1 cellular context compared by ENCODE assay signal in the genomic region with DNA sequence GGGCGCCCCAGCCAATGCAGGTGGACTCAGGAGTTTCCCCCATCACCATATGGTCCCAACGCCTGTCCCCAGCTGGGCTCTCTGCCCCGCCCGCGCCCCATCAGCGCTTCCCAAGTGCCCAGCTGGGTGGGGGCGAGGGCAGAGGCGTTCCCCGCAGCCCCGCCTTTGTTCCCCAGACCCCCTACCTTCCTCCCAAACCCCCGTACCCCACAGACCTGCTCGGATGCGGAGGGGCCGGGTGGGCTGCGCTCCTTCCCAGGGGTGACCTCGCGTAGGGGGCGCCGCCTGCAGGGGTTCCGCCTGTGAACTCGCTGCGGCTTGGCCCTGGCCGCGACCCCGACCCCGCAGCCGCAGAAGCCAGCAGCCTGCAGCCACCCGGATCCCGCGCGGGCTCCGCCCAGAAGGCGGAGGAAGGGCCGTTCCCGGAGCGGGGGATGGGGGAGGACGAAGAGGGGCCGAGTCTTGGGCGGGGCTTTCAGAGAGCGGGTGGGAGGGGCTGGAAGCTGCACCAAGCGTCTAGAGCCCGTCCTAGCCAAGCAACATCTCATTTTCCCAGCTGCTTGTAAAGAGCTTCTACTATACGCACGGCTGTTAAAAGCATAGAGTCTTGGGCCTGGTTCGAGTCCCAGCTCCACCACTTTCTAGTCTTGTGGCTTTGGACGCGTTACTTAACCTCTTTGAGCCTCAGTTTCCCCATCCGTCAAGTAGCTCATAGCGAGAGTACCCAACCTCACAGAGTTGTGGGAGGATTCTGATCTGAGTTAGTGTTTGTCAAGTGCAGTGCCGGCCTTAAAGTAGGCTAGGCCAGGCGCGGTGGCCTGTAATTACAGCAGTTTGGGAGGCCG.
A peak's percentile ranks its signal among the peaks of the same experiment; 100 is the strongest.
TF ChIP-seq lines count a peak whose summit lies in the region.

A gene with protein sequence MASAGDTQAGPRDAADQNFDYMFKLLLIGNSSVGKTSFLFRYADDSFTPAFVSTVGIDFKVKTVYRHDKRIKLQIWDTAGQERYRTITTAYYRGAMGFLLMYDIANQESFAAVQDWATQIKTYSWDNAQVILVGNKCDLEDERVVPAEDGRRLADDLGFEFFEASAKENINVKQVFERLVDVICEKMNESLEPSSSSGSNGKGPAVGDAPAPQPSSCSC (minus strand): TSS at position 404 of the 845 bp plus-strand sequence. CDS start 2,258 bp downstream, outside the sequence.

TF ChIP-seq in K562, 482 proteins besides CTCF, POLR2A, EP300 and RAD21 (continued from another document and continues in another):
- TF ChIP-seq, protein P1, sequence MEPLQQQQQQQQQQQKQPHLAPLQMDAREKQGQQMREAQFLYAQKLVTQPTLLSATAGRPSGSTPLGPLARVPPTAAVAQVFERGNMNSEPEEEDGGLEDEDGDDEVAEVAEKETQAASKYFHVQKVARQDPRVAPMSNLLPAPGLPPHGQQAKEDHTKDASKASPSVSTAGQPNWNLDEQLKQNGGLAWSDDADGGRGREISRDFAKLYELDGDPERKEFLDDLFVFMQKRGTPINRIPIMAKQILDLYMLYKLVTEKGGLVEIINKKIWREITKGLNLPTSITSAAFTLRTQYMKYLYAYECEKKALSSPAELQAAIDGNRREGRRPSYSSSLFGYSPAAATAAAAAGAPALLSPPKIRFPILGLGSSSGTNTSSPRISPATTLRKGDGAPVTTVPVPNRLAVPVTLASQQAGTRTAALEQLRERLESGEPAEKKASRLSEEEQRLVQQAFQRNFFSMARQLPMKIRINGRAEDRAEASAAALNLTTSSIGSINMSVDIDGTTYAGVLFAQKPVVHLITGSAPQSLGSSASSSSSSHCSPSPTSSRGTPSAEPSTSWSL (CRISPR knock-in tag; IDR thresholded peaks at IDR 0.05; ENCODE audit: borderline replicate concordance), result no peak
- TF ChIP-seq ZNF124 (CRISPR knock-in tag; IDR thresholded peaks at IDR 0.05) (no peak), PCBP2 (IDR thresholded peaks at IDR 0.05; ENCODE audit: low read depth, low read length, poor library complexity, severe bottlenecking) (no peak), ZNF134 (CRISPR knock-in tag; conservative IDR thresholded peaks at IDR 0.05) (no peak), LARP7 (IDR thresholded peaks at IDR 0.05) (no peak), GATA2 (CRISPR knock-in tag; IDR thresholded peaks at IDR 0.05) (no peak), ZKSCAN1 (IDR thresholded peaks at IDR 0.05; ENCODE audit: low read depth, low read length) (no peak), STAT5A (IDR thresholded peaks at IDR 0.05; ENCODE audit: borderline replicate concordance, low read length) (no peak), ZNF717 (CRISPR knock-in tag; IDR thresholded peaks at IDR 0.05) (no peak), ZNF224 (CRISPR knock-in tag; IDR thresholded peaks at IDR 0.05) (no peak), JUND (IDR thresholded peaks at IDR 0.05; ENCODE audit: borderline replicate concordance, low read depth, low read length) (0 out of 2 replicates have a peak, but pooled peaks have one; percentile 27), JUND (tag; IDR thresholded peaks at IDR 0.05; ENCODE audit: borderline replicate concordance, low read depth, low read length) (no peak), IFI16 (CRISPR knock-in tag; IDR thresholded peaks at IDR 0.05) (no peak), CBFB (CRISPR knock-in tag; IDR thresholded peaks at IDR 0.05) (no peak), HLTF (IDR thresholded peaks at IDR 0.05) (no peak), ZNF217 (CRISPR knock-in tag; IDR thresholded peaks at IDR 0.05) (no peak), CHD2 (IDR thresholded peaks at IDR 0.05; ENCODE audit: low read depth, low read length) (peak; percentile 49; the same call in 1 of the 2 replicates), SMARCC2 (IDR thresholded peaks at IDR 0.05; ENCODE audit: low read depth) (no peak), ZFX (CRISPR knock-in tag; IDR thresholded peaks at IDR 0.05) (peak; percentile 13; the same call in 1 of the 2 replicates)
- TF ChIP-seq, protein P2, sequence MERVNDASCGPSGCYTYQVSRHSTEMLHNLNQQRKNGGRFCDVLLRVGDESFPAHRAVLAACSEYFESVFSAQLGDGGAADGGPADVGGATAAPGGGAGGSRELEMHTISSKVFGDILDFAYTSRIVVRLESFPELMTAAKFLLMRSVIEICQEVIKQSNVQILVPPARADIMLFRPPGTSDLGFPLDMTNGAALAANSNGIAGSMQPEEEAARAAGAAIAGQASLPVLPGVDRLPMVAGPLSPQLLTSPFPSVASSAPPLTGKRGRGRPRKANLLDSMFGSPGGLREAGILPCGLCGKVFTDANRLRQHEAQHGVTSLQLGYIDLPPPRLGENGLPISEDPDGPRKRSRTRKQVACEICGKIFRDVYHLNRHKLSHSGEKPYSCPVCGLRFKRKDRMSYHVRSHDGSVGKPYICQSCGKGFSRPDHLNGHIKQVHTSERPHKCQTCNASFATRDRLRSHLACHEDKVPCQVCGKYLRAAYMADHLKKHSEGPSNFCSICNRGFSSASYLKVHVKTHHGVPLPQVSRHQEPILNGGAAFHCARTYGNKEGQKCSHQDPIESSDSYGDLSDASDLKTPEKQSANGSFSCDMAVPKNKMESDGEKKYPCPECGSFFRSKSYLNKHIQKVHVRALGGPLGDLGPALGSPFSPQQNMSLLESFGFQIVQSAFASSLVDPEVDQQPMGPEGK (CRISPR knock-in tag; IDR thresholded peaks at IDR 0.05; ENCODE audit: borderline replicate concordance), result no peak
- TF ChIP-seq, protein P3, sequence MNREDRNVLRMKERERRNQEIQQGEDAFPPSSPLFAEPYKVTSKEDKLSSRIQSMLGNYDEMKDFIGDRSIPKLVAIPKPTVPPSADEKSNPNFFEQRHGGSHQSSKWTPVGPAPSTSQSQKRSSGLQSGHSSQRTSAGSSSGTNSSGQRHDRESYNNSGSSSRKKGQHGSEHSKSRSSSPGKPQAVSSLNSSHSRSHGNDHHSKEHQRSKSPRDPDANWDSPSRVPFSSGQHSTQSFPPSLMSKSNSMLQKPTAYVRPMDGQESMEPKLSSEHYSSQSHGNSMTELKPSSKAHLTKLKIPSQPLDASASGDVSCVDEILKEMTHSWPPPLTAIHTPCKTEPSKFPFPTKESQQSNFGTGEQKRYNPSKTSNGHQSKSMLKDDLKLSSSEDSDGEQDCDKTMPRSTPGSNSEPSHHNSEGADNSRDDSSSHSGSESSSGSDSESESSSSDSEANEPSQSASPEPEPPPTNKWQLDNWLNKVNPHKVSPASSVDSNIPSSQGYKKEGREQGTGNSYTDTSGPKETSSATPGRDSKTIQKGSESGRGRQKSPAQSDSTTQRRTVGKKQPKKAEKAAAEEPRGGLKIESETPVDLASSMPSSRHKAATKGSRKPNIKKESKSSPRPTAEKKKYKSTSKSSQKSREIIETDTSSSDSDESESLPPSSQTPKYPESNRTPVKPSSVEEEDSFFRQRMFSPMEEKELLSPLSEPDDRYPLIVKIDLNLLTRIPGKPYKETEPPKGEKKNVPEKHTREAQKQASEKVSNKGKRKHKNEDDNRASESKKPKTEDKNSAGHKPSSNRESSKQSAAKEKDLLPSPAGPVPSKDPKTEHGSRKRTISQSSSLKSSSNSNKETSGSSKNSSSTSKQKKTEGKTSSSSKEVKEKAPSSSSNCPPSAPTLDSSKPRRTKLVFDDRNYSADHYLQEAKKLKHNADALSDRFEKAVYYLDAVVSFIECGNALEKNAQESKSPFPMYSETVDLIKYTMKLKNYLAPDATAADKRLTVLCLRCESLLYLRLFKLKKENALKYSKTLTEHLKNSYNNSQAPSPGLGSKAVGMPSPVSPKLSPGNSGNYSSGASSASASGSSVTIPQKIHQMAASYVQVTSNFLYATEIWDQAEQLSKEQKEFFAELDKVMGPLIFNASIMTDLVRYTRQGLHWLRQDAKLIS (CRISPR knock-in tag; IDR thresholded peaks at IDR 0.05), result no peak
- TF ChIP-seq, protein P4, sequence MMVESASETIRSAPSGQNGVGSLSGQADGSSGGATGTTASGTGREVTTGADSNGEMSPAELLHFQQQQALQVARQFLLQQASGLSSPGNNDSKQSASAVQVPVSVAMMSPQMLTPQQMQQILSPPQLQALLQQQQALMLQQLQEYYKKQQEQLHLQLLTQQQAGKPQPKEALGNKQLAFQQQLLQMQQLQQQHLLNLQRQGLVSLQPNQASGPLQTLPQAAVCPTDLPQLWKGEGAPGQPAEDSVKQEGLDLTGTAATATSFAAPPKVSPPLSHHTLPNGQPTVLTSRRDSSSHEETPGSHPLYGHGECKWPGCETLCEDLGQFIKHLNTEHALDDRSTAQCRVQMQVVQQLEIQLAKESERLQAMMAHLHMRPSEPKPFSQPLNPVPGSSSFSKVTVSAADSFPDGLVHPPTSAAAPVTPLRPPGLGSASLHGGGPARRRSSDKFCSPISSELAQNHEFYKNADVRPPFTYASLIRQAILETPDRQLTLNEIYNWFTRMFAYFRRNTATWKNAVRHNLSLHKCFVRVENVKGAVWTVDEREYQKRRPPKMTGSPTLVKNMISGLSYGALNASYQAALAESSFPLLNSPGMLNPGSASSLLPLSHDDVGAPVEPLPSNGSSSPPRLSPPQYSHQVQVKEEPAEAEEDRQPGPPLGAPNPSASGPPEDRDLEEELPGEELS (CRISPR knock-in tag; IDR thresholded peaks at IDR 0.05; ENCODE audit: borderline replicate concordance), result no peak
- TF ChIP-seq, protein P5, sequence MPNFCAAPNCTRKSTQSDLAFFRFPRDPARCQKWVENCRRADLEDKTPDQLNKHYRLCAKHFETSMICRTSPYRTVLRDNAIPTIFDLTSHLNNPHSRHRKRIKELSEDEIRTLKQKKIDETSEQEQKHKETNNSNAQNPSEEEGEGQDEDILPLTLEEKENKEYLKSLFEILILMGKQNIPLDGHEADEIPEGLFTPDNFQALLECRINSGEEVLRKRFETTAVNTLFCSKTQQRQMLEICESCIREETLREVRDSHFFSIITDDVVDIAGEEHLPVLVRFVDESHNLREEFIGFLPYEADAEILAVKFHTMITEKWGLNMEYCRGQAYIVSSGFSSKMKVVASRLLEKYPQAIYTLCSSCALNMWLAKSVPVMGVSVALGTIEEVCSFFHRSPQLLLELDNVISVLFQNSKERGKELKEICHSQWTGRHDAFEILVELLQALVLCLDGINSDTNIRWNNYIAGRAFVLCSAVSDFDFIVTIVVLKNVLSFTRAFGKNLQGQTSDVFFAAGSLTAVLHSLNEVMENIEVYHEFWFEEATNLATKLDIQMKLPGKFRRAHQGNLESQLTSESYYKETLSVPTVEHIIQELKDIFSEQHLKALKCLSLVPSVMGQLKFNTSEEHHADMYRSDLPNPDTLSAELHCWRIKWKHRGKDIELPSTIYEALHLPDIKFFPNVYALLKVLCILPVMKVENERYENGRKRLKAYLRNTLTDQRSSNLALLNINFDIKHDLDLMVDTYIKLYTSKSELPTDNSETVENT (CRISPR knock-in tag; IDR thresholded peaks at IDR 0.05), result no peak
- TF ChIP-seq, protein P6, sequence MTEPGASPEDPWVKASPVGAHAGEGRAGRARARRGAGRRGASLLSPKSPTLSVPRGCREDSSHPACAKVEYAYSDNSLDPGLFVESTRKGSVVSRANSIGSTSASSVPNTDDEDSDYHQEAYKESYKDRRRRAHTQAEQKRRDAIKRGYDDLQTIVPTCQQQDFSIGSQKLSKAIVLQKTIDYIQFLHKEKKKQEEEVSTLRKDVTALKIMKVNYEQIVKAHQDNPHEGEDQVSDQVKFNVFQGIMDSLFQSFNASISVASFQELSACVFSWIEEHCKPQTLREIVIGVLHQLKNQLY (CRISPR knock-in tag; conservative IDR thresholded peaks at IDR 0.05), result no peak
- TF ChIP-seq, protein P7, sequence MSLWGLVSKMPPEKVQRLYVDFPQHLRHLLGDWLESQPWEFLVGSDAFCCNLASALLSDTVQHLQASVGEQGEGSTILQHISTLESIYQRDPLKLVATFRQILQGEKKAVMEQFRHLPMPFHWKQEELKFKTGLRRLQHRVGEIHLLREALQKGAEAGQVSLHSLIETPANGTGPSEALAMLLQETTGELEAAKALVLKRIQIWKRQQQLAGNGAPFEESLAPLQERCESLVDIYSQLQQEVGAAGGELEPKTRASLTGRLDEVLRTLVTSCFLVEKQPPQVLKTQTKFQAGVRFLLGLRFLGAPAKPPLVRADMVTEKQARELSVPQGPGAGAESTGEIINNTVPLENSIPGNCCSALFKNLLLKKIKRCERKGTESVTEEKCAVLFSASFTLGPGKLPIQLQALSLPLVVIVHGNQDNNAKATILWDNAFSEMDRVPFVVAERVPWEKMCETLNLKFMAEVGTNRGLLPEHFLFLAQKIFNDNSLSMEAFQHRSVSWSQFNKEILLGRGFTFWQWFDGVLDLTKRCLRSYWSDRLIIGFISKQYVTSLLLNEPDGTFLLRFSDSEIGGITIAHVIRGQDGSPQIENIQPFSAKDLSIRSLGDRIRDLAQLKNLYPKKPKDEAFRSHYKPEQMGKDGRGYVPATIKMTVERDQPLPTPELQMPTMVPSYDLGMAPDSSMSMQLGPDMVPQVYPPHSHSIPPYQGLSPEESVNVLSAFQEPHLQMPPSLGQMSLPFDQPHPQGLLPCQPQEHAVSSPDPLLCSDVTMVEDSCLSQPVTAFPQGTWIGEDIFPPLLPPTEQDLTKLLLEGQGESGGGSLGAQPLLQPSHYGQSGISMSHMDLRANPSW (CRISPR knock-in tag; IDR thresholded peaks at IDR 0.05), result no peak
- TF ChIP-seq, protein P8, sequence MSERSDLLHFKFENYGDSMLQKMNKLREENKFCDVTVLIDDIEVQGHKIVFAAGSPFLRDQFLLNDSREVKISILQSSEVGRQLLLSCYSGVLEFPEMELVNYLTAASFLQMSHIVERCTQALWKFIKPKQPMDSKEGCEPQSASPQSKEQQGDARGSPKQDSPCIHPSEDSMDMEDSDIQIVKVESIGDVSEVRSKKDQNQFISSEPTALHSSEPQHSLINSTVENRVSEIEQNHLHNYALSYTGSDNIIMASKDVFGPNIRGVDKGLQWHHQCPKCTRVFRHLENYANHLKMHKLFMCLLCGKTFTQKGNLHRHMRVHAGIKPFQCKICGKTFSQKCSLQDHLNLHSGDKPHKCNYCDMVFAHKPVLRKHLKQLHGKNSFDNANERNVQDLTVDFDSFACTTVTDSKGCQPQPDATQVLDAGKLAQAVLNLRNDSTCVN (CRISPR knock-in tag; IDR thresholded peaks at IDR 0.05), result no peak
- TF ChIP-seq, protein P9, sequence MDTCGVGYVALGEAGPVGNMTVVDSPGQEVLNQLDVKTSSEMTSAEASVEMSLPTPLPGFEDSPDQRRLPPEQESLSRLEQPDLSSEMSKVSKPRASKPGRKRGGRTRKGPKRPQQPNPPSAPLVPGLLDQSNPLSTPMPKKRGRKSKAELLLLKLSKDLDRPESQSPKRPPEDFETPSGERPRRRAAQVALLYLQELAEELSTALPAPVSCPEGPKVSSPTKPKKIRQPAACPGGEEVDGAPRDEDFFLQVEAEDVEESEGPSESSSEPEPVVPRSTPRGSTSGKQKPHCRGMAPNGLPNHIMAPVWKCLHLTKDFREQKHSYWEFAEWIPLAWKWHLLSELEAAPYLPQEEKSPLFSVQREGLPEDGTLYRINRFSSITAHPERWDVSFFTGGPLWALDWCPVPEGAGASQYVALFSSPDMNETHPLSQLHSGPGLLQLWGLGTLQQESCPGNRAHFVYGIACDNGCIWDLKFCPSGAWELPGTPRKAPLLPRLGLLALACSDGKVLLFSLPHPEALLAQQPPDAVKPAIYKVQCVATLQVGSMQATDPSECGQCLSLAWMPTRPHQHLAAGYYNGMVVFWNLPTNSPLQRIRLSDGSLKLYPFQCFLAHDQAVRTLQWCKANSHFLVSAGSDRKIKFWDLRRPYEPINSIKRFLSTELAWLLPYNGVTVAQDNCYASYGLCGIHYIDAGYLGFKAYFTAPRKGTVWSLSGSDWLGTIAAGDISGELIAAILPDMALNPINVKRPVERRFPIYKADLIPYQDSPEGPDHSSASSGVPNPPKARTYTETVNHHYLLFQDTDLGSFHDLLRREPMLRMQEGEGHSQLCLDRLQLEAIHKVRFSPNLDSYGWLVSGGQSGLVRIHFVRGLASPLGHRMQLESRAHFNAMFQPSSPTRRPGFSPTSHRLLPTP (IDR thresholded peaks at IDR 0.05; ENCODE audit: borderline replicate concordance, extremely low read depth, insufficient read length), result peak; percentile 43
- TF ChIP-seq, protein P10, sequence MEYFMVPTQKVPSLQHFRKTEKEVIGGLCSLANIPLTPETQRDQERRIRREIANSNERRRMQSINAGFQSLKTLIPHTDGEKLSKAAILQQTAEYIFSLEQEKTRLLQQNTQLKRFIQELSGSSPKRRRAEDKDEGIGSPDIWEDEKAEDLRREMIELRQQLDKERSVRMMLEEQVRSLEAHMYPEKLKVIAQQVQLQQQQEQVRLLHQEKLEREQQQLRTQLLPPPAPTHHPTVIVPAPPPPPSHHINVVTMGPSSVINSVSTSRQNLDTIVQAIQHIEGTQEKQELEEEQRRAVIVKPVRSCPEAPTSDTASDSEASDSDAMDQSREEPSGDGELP (CRISPR knock-in tag; IDR thresholded peaks at IDR 0.05; ENCODE audit: borderline replicate concordance), result peak; percentile 78
